ENCODE assay signal across 14 cellular contexts in genomic region chr16:50263940-50264929, GRCh38. TPM values are rescaled to one million over a fixed set of nuclear protein-coding genes. Genes with fewer than 3 reads are reported as not detected.
A peak's percentile ranks its signal among the peaks of the same experiment; 100 is the strongest.
DNase-seq lines count a peak whose midpoint lies in the region; ATAC-seq and TF ChIP-seq lines count a peak whose summit lies in the region.
"Had no signal": no experiment of that assay in that cellular context is flagged by ENCODE, and none has a peak within 500 bp of the region (broad histone marks: within the 10 kb centered on the region; RNA-seq: fewer than 3 reads in every experiment).

No MANE protein-coding gene starts in this region.

- H3K4me2 ChIP-seq in mammary epithelial cell (ENCODE audit: insufficient read depth, low read depth, low read length), result no peak overlapping the region

- H3K27me3 Mint-ChIP-seq in MCF 10A (ENCODE audit: insufficient read depth, unreplicated experiment), result no peaks in the 10 kb centered on the region
- peaks cover under 1% of the 10 kb centered on the region for H3K27me3 Mint-ChIP-seq in activated T-helper 1 cell treated with anti-CD3 and anti-CD28 coated beads, Interleukin-12 subunit alpha, Interleukin-12 subunit beta, Interleukin-2, Interleukin-4 antibody, amounts not matched to agents 30 ng/mL and 10 ng/mL and 1 ng/mL, durations not matched to agents 14 hours and 24 hours and 36 hours (ENCODE audit: insufficient read depth)
- peaks cover 14% of the 10 kb centered on the region for H3K27me3 Mint-ChIP-seq in stimulated activated memory B cell treated with anti-CD40 and anti-IgM and Interleukin-4, amounts not matched to agents 10 μg/mL and 1 μg/mL and 100 μg/mL, for 72 hours

- BruUV-seq in mammary epithelial cell (replicated peaks; lab: Mats Ljungman, UMichigan) (no TSS peak), MCF 10A (replicated peaks; lab: Mats Ljungman, UMichigan) (no TSS peak)

- no peaks in the 10 kb centered on the region for H3K36me3 ChIP-seq in mammary epithelial cell (ENCODE audit: insufficient read depth, low read length)
- H3K36me3 ChIP-seq: lower lobe of right lung, uterus had no signal

- no peaks in the 10 kb centered on the region for H4K20me1 ChIP-seq in mammary epithelial cell (ENCODE audit: insufficient read depth, low read length)

- H3K4me1 Mint-ChIP-seq in MCF 10A (ENCODE audit: insufficient read depth, unreplicated experiment), result no peaks in the 10 kb centered on the region
- peaks cover 64% of the 10 kb centered on the region for H3K4me1 Mint-ChIP-seq in activated T-helper 1 cell treated with anti-CD3 and anti-CD28 coated beads, Interleukin-12 subunit alpha, Interleukin-12 subunit beta, Interleukin-2, Interleukin-4 antibody, amounts not matched to agents 30 ng/mL and 10 ng/mL and 1 ng/mL, durations not matched to agents 14 hours and 24 hours and 36 hours (ENCODE audit: low read depth)
- peaks cover 68% of the 10 kb centered on the region for H3K4me1 Mint-ChIP-seq in stimulated activated memory B cell treated with anti-CD40 and anti-IgM and Interleukin-4, amounts not matched to agents 10 μg/mL and 1 μg/mL and 100 μg/mL, for 72 hours

- no peak overlapping the region for H3K27ac Mint-ChIP-seq in MCF 10A (ENCODE audit: low read depth, unreplicated experiment)
- H3K27ac Mint-ChIP-seq in activated T-helper 1 cell treated with anti-CD3 and anti-CD28 coated beads, Interleukin-12 subunit alpha, Interleukin-12 subunit beta, Interleukin-2, Interleukin-4 antibody, amounts not matched to agents 30 ng/mL and 10 ng/mL and 1 ng/mL, durations not matched to agents 14 hours and 24 hours and 36 hours, result peak overlapping the region; percentile 80
- H3K27ac Mint-ChIP-seq in stimulated activated memory B cell treated with anti-CD40 and anti-IgM and Interleukin-4, amounts not matched to agents 10 μg/mL and 1 μg/mL and 100 μg/mL, for 72 hours, result peak overlapping the region; percentile 96

- no peak for TF ChIP-seq CTCF in mammary epithelial cell (conservative IDR thresholded peaks at IDR 0.05 in 1 of 2, IDR thresholded peaks at IDR 0.05 in 1 of 2; ENCODE audit: extremely low read depth in 1 of 2, insufficient read depth in 1 of 2, low read depth in 1 of 2, low read length in 2 of 2)
- TF ChIP-seq CTCF in MCF 10A (IDR thresholded peaks at IDR 0.05; ENCODE audit: unreplicated experiment), result no peak

- H3K4me3 ChIP-seq in mammary epithelial cell (replicated peaks in 1 of 3; ENCODE audit: insufficient read depth in 1 of 3, low read depth in 2 of 3, low read length in 3 of 3), result no peak overlapping the region
- H3K4me3 ChIP-seq: HAP-1, lower lobe of right lung, skin epidermis, uterus had no signal

- in situ Hi-C loops in mammary epithelial cell (cut with MboI; ENCODE audit: low sequenced_read_pairs in 2 of 2), result no loop called here

- no peak overlapping the region for H3K27ac ChIP-seq in mammary epithelial cell (ENCODE audit: insufficient read depth, low read depth, low read length)
- H3K27ac ChIP-seq: lower lobe of right lung, uterus had no signal

- intact Hi-C loops in mammary epithelial cell (cut with micrococcal nuclease), result no loop called here
- intact Hi-C loops in MCF 10A (cut with micrococcal nuclease), result no loop called here
- intact Hi-C loops in activated T-helper 1 cell treated with anti-CD3 and anti-CD28 coated beads, Interleukin-12 subunit alpha, Interleukin-12 subunit beta, Interleukin-2, Interleukin-4 antibody, amounts not matched to agents 30 ng/mL and 10 ng/mL and 1 ng/mL, durations not matched to agents 14 hours and 24 hours and 36 hours (cut with micrococcal nuclease), result loop anchor here (1.0 to 2.0 kb wide), 6 partner anchors 14 to 483 kb away; partner anchors contain the start of gene BRD7

- no peaks in the 10 kb centered on the region for H3K79me2 ChIP-seq in mammary epithelial cell (ENCODE audit: insufficient read depth, low read length)

- H3K27me3 ChIP-seq in mammary epithelial cell (ENCODE audit: insufficient read depth, low read length), result no peaks in the 10 kb centered on the region
- H3K27me3 ChIP-seq: uterus had no signal

- DNase-seq in mammary epithelial cell (peak; percentile 10), MCF 10A (ENCODE audit: unreplicated experiment) (no peak), NCI-H748 treated with DMSO at 0.1 percent for 48 hours (lab: John Stamatoyannopoulos, UW) (no peak), NCI-H1105 treated with DMSO at 0.1 percent for 48 hours (lab: John Stamatoyannopoulos, UW) (no peak), NCI-H2107 (lab: John Stamatoyannopoulos, UW) (no peak)
- no peak for DNase-seq in activated T-helper 1 cell treated with anti-CD3 and anti-CD28 coated beads, Interleukin-12 subunit alpha, Interleukin-12 subunit beta, Interleukin-2, Interleukin-4 antibody, amounts not matched to agents 30 ng/mL and 10 ng/mL and 1 ng/mL, durations not matched to agents 14 hours and 24 hours and 36 hours (ENCODE audit: low spot score)
- DNase-seq: effector CD8-positive, alpha-beta T cell; lower lobe of right lung; NCI-H1436; uterus had no signal

- no peaks in the 10 kb centered on the region for H3K36me3 Mint-ChIP-seq in MCF 10A (ENCODE audit: insufficient read depth, unreplicated experiment)
- peaks cover 11% of the 10 kb centered on the region for H3K36me3 Mint-ChIP-seq in activated T-helper 1 cell treated with anti-CD3 and anti-CD28 coated beads, Interleukin-12 subunit alpha, Interleukin-12 subunit beta, Interleukin-2, Interleukin-4 antibody, amounts not matched to agents 30 ng/mL and 10 ng/mL and 1 ng/mL, durations not matched to agents 14 hours and 24 hours and 36 hours (ENCODE audit: low read depth)
- peaks cover 4% of the 10 kb centered on the region for H3K36me3 Mint-ChIP-seq in stimulated activated memory B cell treated with anti-CD40 and anti-IgM and Interleukin-4, amounts not matched to agents 10 μg/mL and 1 μg/mL and 100 μg/mL, for 72 hours

- dilution Hi-C loops in mammary epithelial cell (cut with HindIII; ENCODE audit: low sequenced_read_pairs), result loop anchor here (10.0 kb wide), 1 partner anchor 301 kb away; no protein-coding TSS in a partner anchor

- no peak overlapping the region for H3K4me3 Mint-ChIP-seq in MCF 10A (ENCODE audit: unreplicated experiment)
- peak overlapping the region; percentile 50 for H3K4me3 Mint-ChIP-seq in activated T-helper 1 cell treated with anti-CD3 and anti-CD28 coated beads, Interleukin-12 subunit alpha, Interleukin-12 subunit beta, Interleukin-2, Interleukin-4 antibody, amounts not matched to agents 30 ng/mL and 10 ng/mL and 1 ng/mL, durations not matched to agents 14 hours and 24 hours and 36 hours
- no peak overlapping the region for H3K4me3 Mint-ChIP-seq in stimulated activated memory B cell treated with anti-CD40 and anti-IgM and Interleukin-4, amounts not matched to agents 10 μg/mL and 1 μg/mL and 100 μg/mL, for 72 hours

- H3K9ac ChIP-seq in mammary epithelial cell (ENCODE audit: insufficient read depth, low read length), result no peak overlapping the region

- POLR2A ChIA-PET in MCF 10A (lab: Yijun Ruan, JAX), result no interaction called here

- ATAC-seq in HG03354 (IDR thresholded peaks at IDR 0.05; ENCODE audit: poor library complexity, severe bottlenecking, unreplicated experiment), result peak; percentile 38
- peak; percentile 6 for ATAC-seq in stimulated activated memory B cell treated with anti-CD40 and anti-IgM and Interleukin-4, amounts not matched to agents 10 μg/mL and 1 μg/mL and 100 μg/mL, for 72 hours

- H2AFZ ChIP-seq in mammary epithelial cell (ENCODE audit: low read depth, low read length), result peak overlapping the region; percentile 14

- no peaks in the 10 kb centered on the region for H3K9me3 ChIP-seq in mammary epithelial cell (replicated peaks; ENCODE audit: insufficient read depth, low read length)
- H3K9me3 ChIP-seq: HAP-1, lower lobe of right lung, uterus had no signal

- CTCF ChIA-PET in mammary epithelial cell (lab: Charles Lee; ENCODE audit: low non-redundant PET), result no interaction called here
- CTCF ChIA-PET in MCF 10A (lab: Yijun Ruan, JAX), result interaction anchor here (0.6 to 1.0 kb wide), 4 partner anchors 9 to 715 kb away, joined by 3 to 4 read pairs (median 3); no protein-coding TSS in a partner anchor

- WGBS in mammary epithelial cell (ENCODE audit: low coverage, missing lambda C conversion rate), result 84% methylated on average over 7 of the region's 8 CpGs

- H3K9me3 Mint-ChIP-seq in MCF 10A (ENCODE audit: unreplicated experiment), result no peaks in the 10 kb centered on the region
- no peaks in the 10 kb centered on the region for H3K9me3 Mint-ChIP-seq in activated T-helper 1 cell treated with anti-CD3 and anti-CD28 coated beads, Interleukin-12 subunit alpha, Interleukin-12 subunit beta, Interleukin-2, Interleukin-4 antibody, amounts not matched to agents 30 ng/mL and 10 ng/mL and 1 ng/mL, durations not matched to agents 14 hours and 24 hours and 36 hours
- H3K9me3 Mint-ChIP-seq in stimulated activated memory B cell treated with anti-CD40 and anti-IgM and Interleukin-4, amounts not matched to agents 10 μg/mL and 1 μg/mL and 100 μg/mL, for 72 hours, result peaks cover 3% of the 10 kb centered on the region

- H3K4me1 ChIP-seq in mammary epithelial cell (ENCODE audit: insufficient read depth, low read length), result no peaks in the 10 kb centered on the region

RNA-seq across cellular contexts. Expression of gene ADCY7, which starts 2.1 kb away (rescaled TPM):
- total RNA-seq in mammary epithelial cell (10 to 100 TPM in 1 of 2 donors, 1 to 10 TPM in 1; 8.2 to 16.3 TPM), MCF 10A (2022) (32.9 and 61.5 TPM in 2 replicates)
- polyA plus RNA-seq in mammary epithelial cell, result 1.9 TPM
- polyA minus RNA-seq in mammary epithelial cell, result 0.57 TPM
- total RNA-seq in activated T-helper 1 cell treated with anti-CD3 and anti-CD28 coated beads, Interleukin-12 subunit alpha, Interleukin-12 subunit beta, Interleukin-2, Interleukin-4 antibody, amounts not matched to agents 30 ng/mL and 10 ng/mL and 1 ng/mL, durations not matched to agents 14 hours and 24 hours and 36 hours, result 78.0 and 81.9 TPM in 2 replicates
